ENCODE assay signal across 35 cellular contexts in genomic region chr16:5467552-5467951, GRCh38.
"Had no signal": no experiment of that assay in that cellular context is flagged by ENCODE, and none has a peak within 500 bp of the region (broad histone marks: within the 10 kb centered on the region; RNA-seq: fewer than 3 reads in every experiment).

No MANE protein-coding gene starts in this region.

- H3K4me2 ChIP-seq: KMS-11 had no signal

- DNase-seq: Karpas-422, Kasumi-1, KG1, MG63, MM.1S, MV-4-11, NCI-H1048, NCI-H1092, NCI-H1092 treated with DMSO at 0.1 percent for 48 hours, NCI-H1105, NCI-H1105 treated with DMSO at 0.1 percent for 48 hours, NCI-H1417, NCI-H1417 treated with DMSO at 0.1 percent for 48 hours, NCI-H1436, NCI-H1436 treated with DMSO at 0.1 percent for 48 hours, NCI-H146, NCI-H1694, NCI-H1694 treated with DMSO at 0.1 percent for 48 hours, NCI-H187, NCI-H187 treated with DMSO at 0.1 percent for 48 hours, NCI-H1930, NCI-H2029, NCI-H2029 treated with DMSO at 0.1 percent for 48 hours, NCI-H2081, NCI-H2081 treated with DMSO at 0.1 percent for 48 hours, NCI-H2107, NCI-H2171, NCI-H2171 treated with DMSO at 0.1 percent for 48 hours, NCI-H2227 treated with DMSO at 0.1 percent for 48 hours, NCI-H226, NCI-H345, NCI-H446, NCI-H446 treated with DMSO at 0.1 percent for 48 hours, NCI-H510A had no signal

- H3K27ac ChIP-seq: KMS-11 had no signal

- H3K36me3 ChIP-seq: MG63 had no signal

- H3K4me3 ChIP-seq: MG63 had no signal

- H3K9ac ChIP-seq: KMS-11 had no signal

- H3K9me3 ChIP-seq: MG63 had no signal
